13 cellular contexts compared by ENCODE assay signal in the genomic region with DNA sequence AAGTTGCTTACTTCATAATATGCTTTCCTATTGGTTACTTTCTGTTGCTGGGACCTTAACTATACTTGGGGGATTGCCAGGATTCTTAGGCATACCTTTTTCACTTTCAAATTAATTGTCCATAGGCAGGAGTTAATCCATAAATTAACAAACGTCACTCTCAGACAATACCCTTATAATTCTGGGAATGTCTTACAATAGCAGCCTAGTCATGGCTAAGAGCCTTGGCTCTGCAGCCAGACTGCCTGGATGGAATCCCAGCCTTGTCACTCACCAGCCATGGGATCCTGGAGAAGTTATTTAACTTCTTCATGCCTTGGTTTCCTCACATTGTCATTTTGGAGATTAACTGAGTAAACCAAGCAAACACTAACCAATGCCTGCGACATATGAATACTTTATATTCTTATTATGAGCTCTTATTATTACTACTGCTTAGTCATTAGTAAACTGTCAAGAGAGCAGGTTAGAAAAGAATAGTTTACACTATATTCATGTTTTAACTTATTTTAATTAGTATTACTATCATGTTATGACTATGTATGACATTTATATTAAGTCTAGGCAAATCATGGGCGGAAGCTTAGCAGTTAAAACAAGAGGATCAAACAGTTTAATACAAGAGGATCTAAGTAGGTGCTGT. TPM values are rescaled to one million over a fixed set of nuclear protein-coding genes. Genes with fewer than 3 reads are reported as not detected.
A peak's percentile ranks its signal among the peaks of the same experiment; 100 is the strongest.
DNase-seq lines count a peak whose midpoint lies in the region; ATAC-seq and TF ChIP-seq lines count a peak whose summit lies in the region.
"Had no signal": no experiment of that assay in that cellular context is flagged by ENCODE, and none has a peak within 500 bp of the region (broad histone marks: within the 10 kb centered on the region; RNA-seq: fewer than 3 reads in every experiment).

No MANE protein-coding gene starts in this region.

- H3K36me3 ChIP-seq in psoas muscle (ENCODE audit: insufficient read depth in 1 of 2, low read depth in 1 of 2): peaks cover 6 to 44% of the 10 kb centered on the region in 2 donors

- no peak for TF ChIP-seq RAD21 in Ishikawa (IDR thresholded peaks at IDR 0.05; ENCODE audit: low read depth)

- TF ChIP-seq EP300 in Ishikawa (IDR thresholded peaks at IDR 0.05; ENCODE audit: borderline replicate concordance): peak; percentile 85

- DNase-seq in GM03348 (ENCODE audit: low spot score) (peak; percentile 28), fibroblast of the aortic adventitia (ENCODE audit: low read depth) (peak; percentile 80), psoas muscle (peak; percentile 25 to 67), KG1 (lab: John Stamatoyannopoulos, UW) (no peak), GM13976 (ENCODE audit: low spot score) (no peak)
- DNase-seq: amniotic stem cell; naive thymus-derived CD4-positive, alpha-beta T cell; NCI-H1417 treated with DMSO at 0.1 percent for 48 hours; WERI-Rb-1 had no signal

- intact Hi-C loops in psoas muscle (cut with DNase I): loop anchor here in 1 of 2 donors (5.0 kb wide), 1 partner anchor 48 kb away; no protein-coding TSS in a partner anchor

- no peak for TF ChIP-seq CTCF in fibroblast of the aortic adventitia (IDR thresholded peaks at IDR 0.05; ENCODE audit: insufficient read depth, low read length)
- no peak for TF ChIP-seq CTCF in psoas muscle (IDR thresholded peaks at IDR 0.05)
- TF ChIP-seq CTCF in GM13976 (IDR thresholded peaks at IDR 0.05; ENCODE audit: borderline replicate concordance, control extremely low read depth, extremely low read depth, insufficient read depth, missing control alignments): no peak

- H3K4me1 ChIP-seq in psoas muscle: peaks cover 70% of the 10 kb centered on the region

- WGBS in psoas muscle, 3 donors: 43 to 62% (median 46%) methylated on average over 3 of the region's 3 CpGs

- ATAC-seq in psoas muscle: peak in 2 of 4 donors; percentile 41 to 42
- no peak for ATAC-seq in GM21737 (IDR thresholded peaks at IDR 0.05; ENCODE audit: unreplicated experiment)
- ATAC-seq: naive thymus-derived CD4-positive, alpha-beta T cell; sciatic nerve had no signal

- H3K4me3 ChIP-seq in fibroblast of the aortic adventitia (ENCODE audit: low read depth, low read length): no peak overlapping the region
- H3K4me3 ChIP-seq in psoas muscle: no peak overlapping the region

- H3K27me3 ChIP-seq in psoas muscle (ENCODE audit: insufficient read depth in 3 of 3, low read length in 2 of 3): no peaks in the 10 kb centered on the region

- H3K27ac ChIP-seq in psoas muscle: peak overlapping the region; percentile 92
- H3K27ac ChIP-seq: C4-2B, WERI-Rb-1 had no signal

- in situ Hi-C loops in GM13976 (cut with MboI; ENCODE audit: low sequenced_read_pairs, unreplicated experiment): no loop called here

- no peaks in the 10 kb centered on the region for H3K9me3 ChIP-seq in psoas muscle

TF ChIP-seq in Ishikawa, 13 proteins besides CTCF, POLR2A, EP300 and RAD21:
- TF ChIP-seq NFIC (IDR thresholded peaks at IDR 0.05) (peak; percentile 91), ZBTB7A (IDR thresholded peaks at IDR 0.05; ENCODE audit: low read depth) (no peak), CREB1 (IDR thresholded peaks at IDR 0.05; ENCODE audit: low read depth) (no peak), CEBPB (IDR thresholded peaks at IDR 0.05) (no peak), EGR1 (IDR thresholded peaks at IDR 0.05) (no peak), TAF1 (IDR thresholded peaks at IDR 0.05; ENCODE audit: low read depth) (no peak), TCF12 (IDR thresholded peaks at IDR 0.05; ENCODE audit: low read depth) (peak; percentile 67), FOXM1 (IDR thresholded peaks at IDR 0.05; ENCODE audit: borderline replicate concordance, low read depth) (peak; percentile 70), TEAD4 (IDR thresholded peaks at IDR 0.05) (peak; percentile 91), YY1 (IDR thresholded peaks at IDR 0.05; ENCODE audit: low read depth) (no peak)
- TF ChIP-seq, protein P1, sequence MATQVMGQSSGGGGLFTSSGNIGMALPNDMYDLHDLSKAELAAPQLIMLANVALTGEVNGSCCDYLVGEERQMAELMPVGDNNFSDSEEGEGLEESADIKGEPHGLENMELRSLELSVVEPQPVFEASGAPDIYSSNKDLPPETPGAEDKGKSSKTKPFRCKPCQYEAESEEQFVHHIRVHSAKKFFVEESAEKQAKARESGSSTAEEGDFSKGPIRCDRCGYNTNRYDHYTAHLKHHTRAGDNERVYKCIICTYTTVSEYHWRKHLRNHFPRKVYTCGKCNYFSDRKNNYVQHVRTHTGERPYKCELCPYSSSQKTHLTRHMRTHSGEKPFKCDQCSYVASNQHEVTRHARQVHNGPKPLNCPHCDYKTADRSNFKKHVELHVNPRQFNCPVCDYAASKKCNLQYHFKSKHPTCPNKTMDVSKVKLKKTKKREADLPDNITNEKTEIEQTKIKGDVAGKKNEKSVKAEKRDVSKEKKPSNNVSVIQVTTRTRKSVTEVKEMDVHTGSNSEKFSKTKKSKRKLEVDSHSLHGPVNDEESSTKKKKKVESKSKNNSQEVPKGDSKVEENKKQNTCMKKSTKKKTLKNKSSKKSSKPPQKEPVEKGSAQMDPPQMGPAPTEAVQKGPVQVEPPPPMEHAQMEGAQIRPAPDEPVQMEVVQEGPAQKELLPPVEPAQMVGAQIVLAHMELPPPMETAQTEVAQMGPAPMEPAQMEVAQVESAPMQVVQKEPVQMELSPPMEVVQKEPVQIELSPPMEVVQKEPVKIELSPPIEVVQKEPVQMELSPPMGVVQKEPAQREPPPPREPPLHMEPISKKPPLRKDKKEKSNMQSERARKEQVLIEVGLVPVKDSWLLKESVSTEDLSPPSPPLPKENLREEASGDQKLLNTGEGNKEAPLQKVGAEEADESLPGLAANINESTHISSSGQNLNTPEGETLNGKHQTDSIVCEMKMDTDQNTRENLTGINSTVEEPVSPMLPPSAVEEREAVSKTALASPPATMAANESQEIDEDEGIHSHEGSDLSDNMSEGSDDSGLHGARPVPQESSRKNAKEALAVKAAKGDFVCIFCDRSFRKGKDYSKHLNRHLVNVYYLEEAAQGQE (IDR thresholded peaks at IDR 0.05; ENCODE audit: low read depth): no peak
- TF ChIP-seq, protein P2, sequence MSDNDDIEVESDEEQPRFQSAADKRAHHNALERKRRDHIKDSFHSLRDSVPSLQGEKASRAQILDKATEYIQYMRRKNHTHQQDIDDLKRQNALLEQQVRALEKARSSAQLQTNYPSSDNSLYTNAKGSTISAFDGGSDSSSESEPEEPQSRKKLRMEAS (IDR thresholded peaks at IDR 0.05): 0 out of 2 replicates have a peak, but pooled peaks have one; percentile 22
- TF ChIP-seq, protein P3, sequence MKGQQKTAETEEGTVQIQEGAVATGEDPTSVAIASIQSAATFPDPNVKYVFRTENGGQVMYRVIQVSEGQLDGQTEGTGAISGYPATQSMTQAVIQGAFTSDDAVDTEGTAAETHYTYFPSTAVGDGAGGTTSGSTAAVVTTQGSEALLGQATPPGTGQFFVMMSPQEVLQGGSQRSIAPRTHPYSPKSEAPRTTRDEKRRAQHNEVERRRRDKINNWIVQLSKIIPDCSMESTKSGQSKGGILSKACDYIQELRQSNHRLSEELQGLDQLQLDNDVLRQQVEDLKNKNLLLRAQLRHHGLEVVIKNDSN (IDR thresholded peaks at IDR 0.05): no peak
TF ChIP-seq in Ishikawa: peak in this region for 5.

RNA-seq across cellular contexts. Expression of a gene that starts 29.0 kb away (rescaled TPM):
- total RNA-seq in fibroblast of the aortic adventitia (ENCODE audit: low replicate concordance) (15.0 and 53.4 TPM in 2 replicates), psoas muscle (100 to 1,000 TPM; 305 to 550 (median 419) TPM)
- 100 to 1,000 TPM; 164 to 373 (median 338) TPM for polyA plus RNA-seq in psoas muscle

Comparison
In these comparisons a context has a peak if more than half of its experiments do, and no peak if none do; other contexts are left out.
1. DNase-seq: peak in GM03348 (single experiment), fibroblast of the aortic adventitia (single experiment) and psoas muscle (2 of 2); none in KG1 (single experiment) and GM13976 (single experiment).